ENCODE assay signal across 1 cellular context in the genomic region with DNA sequence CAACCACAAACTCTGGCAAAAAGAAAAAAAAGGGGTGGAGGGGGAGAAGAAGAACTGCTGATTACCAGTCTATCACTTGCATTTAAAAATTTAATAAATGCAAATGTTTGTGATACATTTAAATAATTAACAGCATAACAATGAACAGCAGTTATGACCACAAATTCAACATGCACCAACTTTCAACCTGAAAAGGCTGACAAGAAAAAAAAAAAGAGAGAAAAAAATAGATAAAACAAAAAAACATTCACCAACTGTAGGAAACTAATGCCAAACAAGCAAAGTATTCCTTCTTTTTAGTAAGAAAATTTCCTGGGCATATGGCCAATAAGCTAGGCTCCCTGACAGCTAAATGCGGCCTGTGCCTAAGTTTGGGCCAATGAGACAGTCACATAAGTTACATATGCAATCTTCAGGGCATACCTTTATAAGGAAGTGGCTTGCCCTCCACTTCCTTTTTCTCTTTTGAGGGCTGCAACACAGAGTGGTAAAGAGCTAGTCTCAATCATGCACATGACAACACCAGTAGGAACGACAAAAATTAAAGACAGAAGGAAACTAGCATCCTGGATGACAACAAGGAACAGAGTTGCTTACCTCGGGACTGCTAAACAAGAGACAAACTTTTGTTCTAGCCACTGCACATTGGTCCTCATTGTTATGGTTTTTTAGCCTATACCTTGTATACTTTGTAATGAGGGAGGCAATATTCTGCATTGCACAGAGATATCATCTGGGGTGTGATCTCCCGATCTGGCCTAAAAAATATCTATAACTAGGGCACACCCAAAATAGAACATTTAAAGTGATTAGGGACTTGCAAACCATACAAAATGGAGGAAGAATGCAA.
TF ChIP-seq lines count a peak whose summit lies in the region.

No MANE protein-coding gene starts in this region.

TF ChIP-seq in K562, 482 proteins besides CTCF, POLR2A, EP300 and RAD21 (continued from another document and continues in another):
- TF ChIP-seq, protein P1, sequence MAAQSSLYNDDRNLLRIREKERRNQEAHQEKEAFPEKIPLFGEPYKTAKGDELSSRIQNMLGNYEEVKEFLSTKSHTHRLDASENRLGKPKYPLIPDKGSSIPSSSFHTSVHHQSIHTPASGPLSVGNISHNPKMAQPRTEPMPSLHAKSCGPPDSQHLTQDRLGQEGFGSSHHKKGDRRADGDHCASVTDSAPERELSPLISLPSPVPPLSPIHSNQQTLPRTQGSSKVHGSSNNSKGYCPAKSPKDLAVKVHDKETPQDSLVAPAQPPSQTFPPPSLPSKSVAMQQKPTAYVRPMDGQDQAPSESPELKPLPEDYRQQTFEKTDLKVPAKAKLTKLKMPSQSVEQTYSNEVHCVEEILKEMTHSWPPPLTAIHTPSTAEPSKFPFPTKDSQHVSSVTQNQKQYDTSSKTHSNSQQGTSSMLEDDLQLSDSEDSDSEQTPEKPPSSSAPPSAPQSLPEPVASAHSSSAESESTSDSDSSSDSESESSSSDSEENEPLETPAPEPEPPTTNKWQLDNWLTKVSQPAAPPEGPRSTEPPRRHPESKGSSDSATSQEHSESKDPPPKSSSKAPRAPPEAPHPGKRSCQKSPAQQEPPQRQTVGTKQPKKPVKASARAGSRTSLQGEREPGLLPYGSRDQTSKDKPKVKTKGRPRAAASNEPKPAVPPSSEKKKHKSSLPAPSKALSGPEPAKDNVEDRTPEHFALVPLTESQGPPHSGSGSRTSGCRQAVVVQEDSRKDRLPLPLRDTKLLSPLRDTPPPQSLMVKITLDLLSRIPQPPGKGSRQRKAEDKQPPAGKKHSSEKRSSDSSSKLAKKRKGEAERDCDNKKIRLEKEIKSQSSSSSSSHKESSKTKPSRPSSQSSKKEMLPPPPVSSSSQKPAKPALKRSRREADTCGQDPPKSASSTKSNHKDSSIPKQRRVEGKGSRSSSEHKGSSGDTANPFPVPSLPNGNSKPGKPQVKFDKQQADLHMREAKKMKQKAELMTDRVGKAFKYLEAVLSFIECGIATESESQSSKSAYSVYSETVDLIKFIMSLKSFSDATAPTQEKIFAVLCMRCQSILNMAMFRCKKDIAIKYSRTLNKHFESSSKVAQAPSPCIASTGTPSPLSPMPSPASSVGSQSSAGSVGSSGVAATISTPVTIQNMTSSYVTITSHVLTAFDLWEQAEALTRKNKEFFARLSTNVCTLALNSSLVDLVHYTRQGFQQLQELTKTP (IDR thresholded peaks at IDR 0.05; ENCODE audit: low read depth in 1 of 2, partially characterized antibody in 2 of 2) = no peak
- TF ChIP-seq SPI1 (IDR thresholded peaks at IDR 0.05; ENCODE audit: borderline replicate concordance, low read depth, low read length) = peak; percentile 99
- TF ChIP-seq IRF9 (tag; IDR thresholded peaks at IDR 0.05) = no peak
- TF ChIP-seq ZNF518B (CRISPR knock-in tag; IDR thresholded peaks at IDR 0.05) = no peak
- no peak for TF ChIP-seq TSC22D4 (tag; IDR thresholded peaks at IDR 0.05)
- no peak for TF ChIP-seq ESRRB (CRISPR knock-in tag; IDR thresholded peaks at IDR 0.05; ENCODE audit: borderline replicate concordance)
- peak in 1 of 2 experiments; percentile 48; a peak in 1 of 4 replicates for TF ChIP-seq ZNF639 (CRISPR knock-in tag; conservative IDR thresholded peaks at IDR 0.05 in 1 of 2, IDR thresholded peaks at IDR 0.05 in 1 of 2)
- TF ChIP-seq ZC3H11A (IDR thresholded peaks at IDR 0.05; ENCODE audit: low read depth, low read length) = no peak
- TF ChIP-seq ZNF609 (CRISPR knock-in tag; IDR thresholded peaks at IDR 0.05; ENCODE audit: borderline replicate concordance) = no peak
- no peak for TF ChIP-seq CREB1 (IDR thresholded peaks at IDR 0.05)
- 0 out of 2 replicates have a peak, but pooled peaks have one; percentile 0 for TF ChIP-seq CREB1 (CRISPR knock-in tag; IDR thresholded peaks at IDR 0.05)
- TF ChIP-seq GABPA (tag; conservative IDR thresholded peaks at IDR 0.05; ENCODE audit: low read depth) = peak; percentile 34; the same call in 1 of the 2 replicates
- TF ChIP-seq ZNF384 (IDR thresholded peaks at IDR 0.05; ENCODE audit: low read depth, low read length) = no peak
- TF ChIP-seq, protein P2, sequence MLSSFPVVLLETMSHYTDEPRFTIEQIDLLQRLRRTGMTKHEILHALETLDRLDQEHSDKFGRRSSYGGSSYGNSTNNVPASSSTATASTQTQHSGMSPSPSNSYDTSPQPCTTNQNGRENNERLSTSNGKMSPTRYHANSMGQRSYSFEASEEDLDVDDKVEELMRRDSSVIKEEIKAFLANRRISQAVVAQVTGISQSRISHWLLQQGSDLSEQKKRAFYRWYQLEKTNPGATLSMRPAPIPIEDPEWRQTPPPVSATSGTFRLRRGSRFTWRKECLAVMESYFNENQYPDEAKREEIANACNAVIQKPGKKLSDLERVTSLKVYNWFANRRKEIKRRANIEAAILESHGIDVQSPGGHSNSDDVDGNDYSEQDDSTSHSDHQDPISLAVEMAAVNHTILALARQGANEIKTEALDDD (IDR thresholded peaks at IDR 0.05) = peak; percentile 76
- TF ChIP-seq, protein P3, sequence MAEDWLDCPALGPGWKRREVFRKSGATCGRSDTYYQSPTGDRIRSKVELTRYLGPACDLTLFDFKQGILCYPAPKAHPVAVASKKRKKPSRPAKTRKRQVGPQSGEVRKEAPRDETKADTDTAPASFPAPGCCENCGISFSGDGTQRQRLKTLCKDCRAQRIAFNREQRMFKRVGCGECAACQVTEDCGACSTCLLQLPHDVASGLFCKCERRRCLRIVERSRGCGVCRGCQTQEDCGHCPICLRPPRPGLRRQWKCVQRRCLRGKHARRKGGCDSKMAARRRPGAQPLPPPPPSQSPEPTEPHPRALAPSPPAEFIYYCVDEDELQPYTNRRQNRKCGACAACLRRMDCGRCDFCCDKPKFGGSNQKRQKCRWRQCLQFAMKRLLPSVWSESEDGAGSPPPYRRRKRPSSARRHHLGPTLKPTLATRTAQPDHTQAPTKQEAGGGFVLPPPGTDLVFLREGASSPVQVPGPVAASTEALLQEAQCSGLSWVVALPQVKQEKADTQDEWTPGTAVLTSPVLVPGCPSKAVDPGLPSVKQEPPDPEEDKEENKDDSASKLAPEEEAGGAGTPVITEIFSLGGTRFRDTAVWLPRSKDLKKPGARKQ (CRISPR knock-in tag; IDR thresholded peaks at IDR 0.05) = no peak
- no peak for TF ChIP-seq TOE1 (IDR thresholded peaks at IDR 0.05; ENCODE audit: borderline replicate concordance)
- no peak for TF ChIP-seq TOE1 (CRISPR knock-in tag; IDR thresholded peaks at IDR 0.05; ENCODE audit: borderline replicate concordance, low read depth)
- peak; percentile 24; the same call in 1 of the 2 replicates for TF ChIP-seq CTBP1 (IDR thresholded peaks at IDR 0.05; ENCODE audit: borderline replicate concordance)
- no peak for TF ChIP-seq PRPF4 (IDR thresholded peaks at IDR 0.05; ENCODE audit: insufficient read depth, low read depth, low read length, poor library complexity, severe bottlenecking)
- TF ChIP-seq, protein P4, sequence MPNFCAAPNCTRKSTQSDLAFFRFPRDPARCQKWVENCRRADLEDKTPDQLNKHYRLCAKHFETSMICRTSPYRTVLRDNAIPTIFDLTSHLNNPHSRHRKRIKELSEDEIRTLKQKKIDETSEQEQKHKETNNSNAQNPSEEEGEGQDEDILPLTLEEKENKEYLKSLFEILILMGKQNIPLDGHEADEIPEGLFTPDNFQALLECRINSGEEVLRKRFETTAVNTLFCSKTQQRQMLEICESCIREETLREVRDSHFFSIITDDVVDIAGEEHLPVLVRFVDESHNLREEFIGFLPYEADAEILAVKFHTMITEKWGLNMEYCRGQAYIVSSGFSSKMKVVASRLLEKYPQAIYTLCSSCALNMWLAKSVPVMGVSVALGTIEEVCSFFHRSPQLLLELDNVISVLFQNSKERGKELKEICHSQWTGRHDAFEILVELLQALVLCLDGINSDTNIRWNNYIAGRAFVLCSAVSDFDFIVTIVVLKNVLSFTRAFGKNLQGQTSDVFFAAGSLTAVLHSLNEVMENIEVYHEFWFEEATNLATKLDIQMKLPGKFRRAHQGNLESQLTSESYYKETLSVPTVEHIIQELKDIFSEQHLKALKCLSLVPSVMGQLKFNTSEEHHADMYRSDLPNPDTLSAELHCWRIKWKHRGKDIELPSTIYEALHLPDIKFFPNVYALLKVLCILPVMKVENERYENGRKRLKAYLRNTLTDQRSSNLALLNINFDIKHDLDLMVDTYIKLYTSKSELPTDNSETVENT (CRISPR knock-in tag; IDR thresholded peaks at IDR 0.05) = no peak
- TF ChIP-seq ERF (CRISPR knock-in tag; IDR thresholded peaks at IDR 0.05) = no peak
- TF ChIP-seq MAFG (tag; conservative IDR thresholded peaks at IDR 0.05) = 0 out of 2 replicates have a peak, but pooled peaks have one; percentile 11
- TF ChIP-seq ADNP (tag; IDR thresholded peaks at IDR 0.05) = peak; percentile 53; the same call in 1 of the 2 replicates
- TF ChIP-seq MAZ (CRISPR knock-in tag; conservative IDR thresholded peaks at IDR 0.05 in 1 of 2, IDR thresholded peaks at IDR 0.05 in 1 of 2) = peak in 1 of 2 experiments; percentile 15; a peak in 1 of 4 replicates
- TF ChIP-seq IRF1 (CRISPR knock-in tag; IDR thresholded peaks at IDR 0.05; ENCODE audit: borderline replicate concordance) = no peak
- peak; percentile 43; the same call in 1 of the 2 replicates for TF ChIP-seq ATF7 (IDR thresholded peaks at IDR 0.05)
